ENCODE assay signal across 1 cellular context in genomic region chr7:138886501-138886917, GRCh38.
TF ChIP-seq lines count a peak whose summit lies in the region.

No MANE protein-coding gene starts in this region.

TF ChIP-seq in K562, 482 proteins besides CTCF, POLR2A, EP300 and RAD21 (continued from another document):
- TF ChIP-seq FOXK2 (conservative IDR thresholded peaks at IDR 0.05 in 1 of 2, IDR thresholded peaks at IDR 0.05 in 1 of 2; ENCODE audit: low read depth in 2 of 2) (peak; percentile 74 to 76; a peak in 3 of 4 replicates), DIDO1 (tag; IDR thresholded peaks at IDR 0.05; ENCODE audit: low read depth) (no peak), RBM39 (optimal IDR thresholded peaks at IDR 0.05; ENCODE audit: low read depth, low read length) (no peak), KLF16 (IDR thresholded peaks at IDR 0.05) (peak; percentile 30; the same call in 1 of the 2 replicates), FOXM1 (IDR thresholded peaks at IDR 0.05; ENCODE audit: low read depth) (peak; percentile 52; the same call in 1 of the 2 replicates), FOXM1 (CRISPR knock-in tag; IDR thresholded peaks at IDR 0.05; ENCODE audit: low read depth) (no peak), ZNF780A (CRISPR knock-in tag; IDR thresholded peaks at IDR 0.05) (no peak), FOXP1 (CRISPR knock-in tag; IDR thresholded peaks at IDR 0.05) (peak; percentile 76; the same call in 1 of the 2 replicates), JUN (IDR thresholded peaks at IDR 0.05; ENCODE audit: borderline replicate concordance, low read depth, low read length) (no peak), JUN (CRISPR knock-in tag; IDR thresholded peaks at IDR 0.05; ENCODE audit: borderline replicate concordance) (no peak), DEAF1 (CRISPR knock-in tag; IDR thresholded peaks at IDR 0.05) (peak; percentile 73), ELF1 (tag; IDR thresholded peaks at IDR 0.05) (peak; percentile 80)
TF ChIP-seq in K562: peak in this region for 32.
